Comparison of ENCODE assay signal across 31 cellular contexts in genomic region chr4:140138428-140138827, GRCh38. TPM values are rescaled to one million over a fixed set of nuclear protein-coding genes. Genes with fewer than 3 reads are reported as not detected.
A peak's percentile ranks its signal among the peaks of the same experiment; 100 is the strongest.
DNase-seq lines count a peak whose midpoint lies in the region; ATAC-seq, FAIRE-seq and TF ChIP-seq lines count a peak whose summit lies in the region.
"Had no signal": no experiment of that assay in that cellular context is flagged by ENCODE, and none has a peak within 500 bp of the region (broad histone marks: within the 10 kb centered on the region; RNA-seq: fewer than 3 reads in every experiment).

No MANE protein-coding gene starts in this region.

- TF ChIP-seq POLR2A in A549 (IDR thresholded peaks at IDR 0.05; ENCODE audit: low read length): no peak
- no peak for TF ChIP-seq POLR2A in IMR-90 (IDR thresholded peaks at IDR 0.05; ENCODE audit: low read depth, low read length)

- H4K20me1 ChIP-seq in IMR-90 (ENCODE audit: insufficient read depth, low read length): no peaks in the 10 kb centered on the region
- peaks cover 16% of the 10 kb centered on the region for H4K20me1 ChIP-seq in neural progenitor cell (ENCODE audit: low read depth)

- TF ChIP-seq CTCF in A549 (IDR thresholded peaks at IDR 0.05): no peak
- no peak for TF ChIP-seq CTCF in IMR-90 (conservative IDR thresholded peaks at IDR 0.05; ENCODE audit: low read depth, low read length)
- TF ChIP-seq CTCF in chondrocyte (IDR thresholded peaks at IDR 0.05): no peak
- TF ChIP-seq CTCF in neural progenitor cell (IDR thresholded peaks at IDR 0.05): no peak
- TF ChIP-seq CTCF in dorsolateral prefrontal cortex (IDR thresholded peaks at IDR 0.05 in 54 of 56, conservative IDR thresholded peaks at IDR 0.05 in 2 of 56; ENCODE audit: low read depth in 1 of 56, partially characterized antibody in 56 of 56): no peak

- no peaks in the 10 kb centered on the region for H3F3A ChIP-seq in neural progenitor cell (ENCODE audit: low read depth)

- no peaks in the 10 kb centered on the region for H3K27me3 Mint-ChIP-seq in chondrocyte (ENCODE audit: low read depth)
- peaks cover 4% of the 10 kb centered on the region for H3K27me3 Mint-ChIP-seq in neural progenitor cell (ENCODE audit: insufficient read depth, low read depth)
- H3K27me3 Mint-ChIP-seq: activated naive CD8-positive, alpha-beta T cell treated with anti-CD3 and anti-CD28 coated beads for 36 hours had no signal

- peaks cover 13% of the 10 kb centered on the region for H3K9me1 ChIP-seq in IMR-90 (ENCODE audit: insufficient read depth, low read length)

- H3K79me1 ChIP-seq in IMR-90 (ENCODE audit: low read depth in 1 of 2, low read length in 2 of 2): peaks cover 0 to 31% of the 10 kb centered on the region in 2 experiments; a peak in 3 of 4 replicates

- peak overlapping the region; percentile 79; the same call in 1 of the 2 replicates for H3K23ac ChIP-seq in IMR-90 (ENCODE audit: low read depth, low read length)

- POLR2A ChIA-PET in A549 (lab: Yijun Ruan, JAX) (no interaction called here), IMR-90 (lab: Charles Lee; ENCODE audit: unreplicated experiment) (no interaction called here)

- H2BK5ac ChIP-seq in IMR-90 (ENCODE audit: low read depth, low read length, poor library complexity, severe bottlenecking): peak overlapping the region; percentile 94

- H3K14ac ChIP-seq in IMR-90 (replicated peaks; ENCODE audit: low read depth, low read length): peak overlapping the region; percentile 65

- no peak overlapping the region for H3K9ac ChIP-seq in IMR-90 (ENCODE audit: low read depth, low read length)
- no peak overlapping the region for H3K9ac ChIP-seq in neural progenitor cell

- peak in 1 of 2 experiments; percentile 9; a peak in 1 of 5 replicates for TF ChIP-seq RAD21 in A549 (conservative IDR thresholded peaks at IDR 0.05 in 1 of 2, IDR thresholded peaks at IDR 0.05 in 1 of 2)
- TF ChIP-seq RAD21 in IMR-90 (IDR thresholded peaks at IDR 0.05; ENCODE audit: low read length): no peak

- in situ Hi-C loops in IMR-90 (cut with MboI; ENCODE audit: low sequenced_read_pairs): no loop called here

- H2AFZ ChIP-seq in IMR-90 (replicated peaks; ENCODE audit: low read length, poor library complexity): peak overlapping the region; percentile 77
- no peak overlapping the region for H2AFZ ChIP-seq in neural progenitor cell (replicated peaks)

- H3K4me1 Mint-ChIP-seq in chondrocyte (ENCODE audit: low read depth) (peaks cover 20% of the 10 kb centered on the region), neural progenitor cell (peaks cover 20% of the 10 kb centered on the region)
- H3K4me1 Mint-ChIP-seq: natural killer cell had no signal

- H3K9me3 Mint-ChIP-seq in chondrocyte (ENCODE audit: low read depth) (no peaks in the 10 kb centered on the region), neural progenitor cell (peaks cover 8% of the 10 kb centered on the region)
- H3K9me3 Mint-ChIP-seq: activated naive CD8-positive, alpha-beta T cell treated with anti-CD3 and anti-CD28 coated beads for 36 hours; activated T-helper 2 cell treated with anti-CD3 and anti-CD28 coated beads, Interferon-gamma antibody, Interleukin-2, Interleukin-4, amounts not matched to agents 10 μg/mL and 5 μg/mL and 100 μg/mL, durations not matched to agents 14 hours and 24 hours and 36 hours; CD8-positive, alpha-beta T cell; central memory CD8-positive, alpha-beta T cell; natural killer cell; T-helper 2 cell treated with Interferon-gamma antibody and Interleukin-4, amounts not matched to agents 5 μg/mL and 100 μg/mL, for 36 hours had no signal

- H3K4me1 ChIP-seq in A549: peaks cover 78% of the 10 kb centered on the region
- H3K4me1 ChIP-seq in IMR-90 (ENCODE audit: control insufficient read depth, insufficient read depth, low read length): peaks cover 19% of the 10 kb centered on the region
- peaks cover 10% of the 10 kb centered on the region for H3K4me1 ChIP-seq in neural progenitor cell
- H3K4me1 ChIP-seq: ascending aorta, right lobe of liver had no signal

- H3K4ac ChIP-seq in IMR-90 (ENCODE audit: low read depth, low read length): peak overlapping the region; percentile 85

- peak overlapping the region; percentile 49; the same call in 1 of the 3 replicates for H2BK15ac ChIP-seq in IMR-90 (ENCODE audit: low read depth, low read length)

- peak in 1 of 2 experiments; percentile 29; a peak in 3 of 6 replicates for ATAC-seq in A549
- ATAC-seq in IMR-90 (ENCODE audit: low read depth): no peak
- ATAC-seq in HG03378 (IDR thresholded peaks at IDR 0.05; ENCODE audit: unreplicated experiment): no peak
- no peak for ATAC-seq in GM18511 (IDR thresholded peaks at IDR 0.05; ENCODE audit: unreplicated experiment)
- ATAC-seq: CD8-positive, alpha-beta T cell; heart left ventricle; natural killer cell; right lobe of liver had no signal

- H3K9me3 ChIP-seq in A549 (no peaks in the 10 kb centered on the region), IMR-90 (ENCODE audit: control insufficient read depth, insufficient read depth, low read length) (no peaks in the 10 kb centered on the region), neural progenitor cell (ENCODE audit: low read depth) (no peaks in the 10 kb centered on the region)
- H3K9me3 ChIP-seq: ascending aorta, heart left ventricle, right lobe of liver, stomach, tibial nerve had no signal

- H2BK120ac ChIP-seq in IMR-90 (ENCODE audit: low read depth, low read length): peak overlapping the region; percentile 81

- BruUV-seq in IMR-90 (replicated peaks; lab: Mats Ljungman, UMichigan): no TSS peak

- peak overlapping the region; percentile 87 for H2BK20ac ChIP-seq in IMR-90 (ENCODE audit: low read depth, low read length)

- DNase-seq in A549 (ENCODE audit: low read depth in 1 of 2, low spot score in 1 of 2) (peak in 1 of 2 experiments; percentile 38), IMR-90 (no peak), chondrocyte (ENCODE audit: low spot score) (no peak), neural progenitor cell (ENCODE audit: low spot score) (peak; percentile 40), NCI-H2081 (lab: John Stamatoyannopoulos, UW) (no peak), dorsolateral prefrontal cortex (no peak)
- DNase-seq: activated CD4-positive, alpha-beta T cell treated with anti-CD3 and anti-CD28 coated beads, Interleukin-2, amount 50 U/mL, for 1 hour; activated naive CD8-positive, alpha-beta T cell treated with anti-CD3 and anti-CD28 coated beads for 36 hours; CD8-positive, alpha-beta T cell; DMS53; GDM1; GOT3; heart left ventricle; midbrain; natural killer cell; NCI-H1105; NCI-H2029; NCI-H226; NCI-H748 treated with DMSO at 0.1 percent for 48 hours; right lobe of liver; stimulated activated CD4-positive, alpha-beta T cell treated with anti-CD3 and anti-CD28 coated beads, Interleukin-15, amount 100 ng/mL, for 24 hours; stomach; WERI-Rb-1 had no signal

- dilution Hi-C loops in IMR-90 (cut with HindIII; ENCODE audit: low sequenced_read_pairs, unreplicated experiment): no loop called here

- intact Hi-C loops in IMR-90 (cut with micrococcal nuclease) (loop anchor here (5.0 kb wide), 1 partner anchor 56 kb away; no protein-coding TSS in a partner anchor), dorsolateral prefrontal cortex (cut with DNase I) (loop anchor here in 1 of 2 donors (2.0 kb wide), 1 partner anchor 26 kb away; no protein-coding TSS in a partner anchor)

- CTCF ChIA-PET in A549 (lab: Yijun Ruan, JAX) (interaction anchor here (1.0 to 1.3 kb wide), 2 partner anchors 10 to 115 kb away, joined by 4 to 5 read pairs; no protein-coding TSS in a partner anchor), IMR-90 (lab: Yijun Ruan, JAX) (interaction anchor here (0.6 to 0.7 kb wide), 2 partner anchors 21 to 427 kb away, joined by 5 read pairs; no protein-coding TSS in a partner anchor)

- 13% methylated on average over 6 of the region's 6 CpGs for WGBS in A549 (ENCODE audit: missing lambda C conversion rate)
- no CpG with 5 or more reads among the region's 6 CpGs for WGBS in IMR-90 (ENCODE audit: extremely low coverage in 2 of 2, insufficient read length in 1 of 2), 2 experiments

- no peak overlapping the region for H3K4me3 Mint-ChIP-seq in chondrocyte (ENCODE audit: unreplicated experiment)
- H3K4me3 Mint-ChIP-seq in neural progenitor cell: no peak overlapping the region
- H3K4me3 Mint-ChIP-seq: CD8-positive, alpha-beta T cell; central memory CD8-positive, alpha-beta T cell; natural killer cell; T-helper 2 cell treated with Interferon-gamma antibody and Interleukin-4, amounts not matched to agents 5 μg/mL and 100 μg/mL, for 36 hours had no signal

- H3K79me2 ChIP-seq in neural progenitor cell (ENCODE audit: low read depth): peaks cover 18% of the 10 kb centered on the region

- no peak overlapping the region for H3K56ac ChIP-seq in IMR-90 (ENCODE audit: extremely low read depth, insufficient read depth, low read length)

- no peak for TF ChIP-seq EP300 in A549 (IDR thresholded peaks at IDR 0.05)

- H2AK5ac ChIP-seq in IMR-90 (ENCODE audit: low read depth, low read length): peak overlapping the region; percentile 65; the same call in 1 of the 2 replicates

- no peak for FAIRE-seq in A549 (lab: Jason Lieb, UNC)
- FAIRE-seq: A204.1 had no signal

- peak overlapping the region; percentile 70 for H4K91ac ChIP-seq in IMR-90 (ENCODE audit: insufficient read depth, low read depth, low read length)

- no peaks in the 10 kb centered on the region for H3K36me3 ChIP-seq in IMR-90 (ENCODE audit: control insufficient read depth, insufficient read depth, low read length)
- no peaks in the 10 kb centered on the region for H3K36me3 ChIP-seq in neural progenitor cell
- H3K36me3 ChIP-seq: ascending aorta, heart left ventricle, right lobe of liver, stomach, tibial nerve, WERI-Rb-1 had no signal

- H3K27ac Mint-ChIP-seq in chondrocyte (ENCODE audit: unreplicated experiment) (peak overlapping the region; percentile 66), neural progenitor cell (no peak overlapping the region)
- H3K27ac Mint-ChIP-seq: activated naive CD8-positive, alpha-beta T cell treated with anti-CD3 and anti-CD28 coated beads for 36 hours; activated T-helper 2 cell treated with anti-CD3 and anti-CD28 coated beads, Interferon-gamma antibody, Interleukin-2, Interleukin-4, amounts not matched to agents 10 μg/mL and 5 μg/mL and 100 μg/mL, durations not matched to agents 14 hours and 24 hours and 36 hours; CD8-positive, alpha-beta T cell; natural killer cell; T-helper 2 cell treated with Interferon-gamma antibody and Interleukin-4, amounts not matched to agents 5 μg/mL and 100 μg/mL, for 36 hours had no signal

- H3K4me3 ChIP-seq in A549 (no peak overlapping the region; the same call in 2 of the 3 replicates), IMR-90 (ENCODE audit: insufficient read depth, low read depth, low read length) (no peak overlapping the region), neural progenitor cell (no peak overlapping the region), dorsolateral prefrontal cortex (no peak overlapping the region)
- H3K4me3 ChIP-seq: ascending aorta, heart left ventricle, right lobe of liver, stomach, tibial nerve had no signal

- no peaks in the 10 kb centered on the region for H3K36me3 Mint-ChIP-seq in chondrocyte (ENCODE audit: low read depth)
- peaks cover 9% of the 10 kb centered on the region for H3K36me3 Mint-ChIP-seq in neural progenitor cell
- H3K36me3 Mint-ChIP-seq: CD8-positive, alpha-beta T cell; natural killer cell had no signal

- H3K18ac ChIP-seq in IMR-90 (ENCODE audit: low read depth, low read length): 0 out of 2 replicates have a peak overlapping the region, but pooled peaks have one; percentile 0

- peak overlapping the region; percentile 69 for H3K4me2 ChIP-seq in A549
- H3K4me2 ChIP-seq in IMR-90 (ENCODE audit: low read depth, low read length): peak overlapping the region; percentile 18
- no peak overlapping the region for H3K4me2 ChIP-seq in neural progenitor cell

- peak overlapping the region; percentile 5 for H4K5ac ChIP-seq in IMR-90 (ENCODE audit: low read depth, low read length)

- peak overlapping the region; percentile 9 to 74; a peak in 3 of 4 replicates for H4K8ac ChIP-seq in IMR-90 (ENCODE audit: low read depth in 2 of 2, low read length in 2 of 2)

- peak overlapping the region; percentile 69 to 86 for H3K27ac ChIP-seq in A549
- peak overlapping the region; percentile 3 for H3K27ac ChIP-seq in IMR-90 (ENCODE audit: insufficient read depth, low read length)
- H3K27ac ChIP-seq in neural progenitor cell: no peak overlapping the region
- no peak overlapping the region for H3K27ac ChIP-seq in dorsolateral prefrontal cortex
- H3K27ac ChIP-seq: ascending aorta, heart left ventricle, right lobe of liver, WERI-Rb-1 had no signal

- H3K27me3 ChIP-seq in IMR-90 (ENCODE audit: control insufficient read depth, insufficient read depth, low read length) (no peaks in the 10 kb centered on the region), neural progenitor cell (no peaks in the 10 kb centered on the region), dorsolateral prefrontal cortex (no peaks in the 10 kb centered on the region)
- H3K27me3 ChIP-seq: ascending aorta, heart left ventricle, right lobe of liver, stomach, tibial nerve had no signal

- H2AK9ac ChIP-seq in IMR-90 (replicated peaks; ENCODE audit: low read depth, low read length, poor library complexity): no peak overlapping the region

RNA-seq across cellular contexts. Expression of gene MAML3, which starts 15.6 kb away (rescaled TPM):
- polyA plus RNA-seq in A549 (2011; rRNA removed) (18.1 and 22.2 TPM in 2 replicates), A549 (2017; fragmentation: RNase III; extraction: RNeasy Plus Mini Kit Qiagen cat#74134 plus additional on column Dnase treatment) (7.3 to 9.1 TPM (median 9.0 TPM) in 3 replicates), IMR-90 (2012; rRNA removed) (1.7 and 2.0 TPM in 2 replicates)
- 8.0 and 11.1 TPM in 2 replicates for polyA plus RNA-seq in A549 (2012; cell fraction: cytosol; rRNA removed)
- 9.0 and 9.3 TPM in 2 replicates for polyA plus RNA-seq in A549 (2012; cell fraction: nucleus; rRNA removed)
- 38.5 and 44.5 TPM in 2 replicates for polyA minus RNA-seq in A549 (2011; rRNA and poly(A)+ RNA removed)
- total RNA-seq in IMR-90 (2012; rRNA removed) (0.90 and 1.1 TPM in 2 replicates), chondrocyte (1.6 to 7.2 TPM (median 2.0 TPM) in 3 replicates), neural progenitor cell (ENCODE audit: low replicate concordance) (13.5 and 14.4 TPM in 2 replicates), dorsolateral prefrontal cortex (1 to 10 TPM; 2.5 to 9.3 (median 4.8) TPM)
- polyA plus RNA-seq in IMR-90 (2012; cell fraction: cytosol; rRNA removed): 0.78 and 1.8 TPM in 2 replicates
- 1.3 and 2.3 TPM in 2 replicates for polyA plus RNA-seq in IMR-90 (2012; cell fraction: nucleus; rRNA removed; ENCODE audit: low replicate concordance)

Comparison
In these comparisons a context has a peak if more than half of its experiments do, and no peak if none do; other contexts are left out.
1. H3K27ac ChIP-seq: peak in A549 (2 of 2) and IMR-90 (single experiment); none in neural progenitor cell (single experiment) and dorsolateral prefrontal cortex (0 of 59).